ENCODE assay signal across 24 cellular contexts in genomic region chrX:100662791-100663190, GRCh38. TPM values are rescaled to one million over a fixed set of nuclear protein-coding genes. Genes with fewer than 3 reads are reported as not detected.
A peak's percentile ranks its signal among the peaks of the same experiment; 100 is the strongest.
DNase-seq lines count a peak whose midpoint lies in the region; ATAC-seq and TF ChIP-seq lines count a peak whose summit lies in the region.
"Had no signal": no experiment of that assay in that cellular context is flagged by ENCODE, and none has a peak within 500 bp of the region (broad histone marks: within the 10 kb centered on the region; RNA-seq: fewer than 3 reads in every experiment).

No MANE protein-coding gene starts in this region.

- H3K14ac ChIP-seq in IMR-90 (replicated peaks; ENCODE audit: low read depth, low read length), result no peak overlapping the region

- H3K27ac ChIP-seq in IMR-90 (ENCODE audit: insufficient read depth, low read length) (no peak overlapping the region), left ventricle myocardium inferior (replicated peaks) (no peak overlapping the region)
- H3K27ac ChIP-seq: GM23248, Peyer's patch, SK-N-MC had no signal

- no CpG with 5 or more reads among the region's 4 CpGs for WGBS in IMR-90 (ENCODE audit: extremely low coverage in 2 of 2, insufficient read length in 1 of 2), 2 experiments

- no peak overlapping the region for H2AK9ac ChIP-seq in IMR-90 (replicated peaks; ENCODE audit: low read depth, low read length, poor library complexity)

- H2BK20ac ChIP-seq in IMR-90 (ENCODE audit: low read depth, low read length), result no peak overlapping the region

- H3K4me2 ChIP-seq in IMR-90 (ENCODE audit: low read depth, low read length), result no peak overlapping the region

- H3K9ac ChIP-seq in IMR-90 (ENCODE audit: low read depth, low read length), result no peak overlapping the region
- H3K9ac ChIP-seq: GM23248 had no signal

- intact Hi-C loops in IMR-90 (cut with micrococcal nuclease), result no loop called here
- intact Hi-C loops in left ventricle myocardium inferior (cut with micrococcal nuclease), result no loop called here
- intact Hi-C loops in left ventricle myocardium superior (cut with micrococcal nuclease), result no loop called here

- H3K4me1 ChIP-seq in IMR-90 (ENCODE audit: control insufficient read depth, insufficient read depth, low read length) (peaks cover 4% of the 10 kb centered on the region), left ventricle myocardium inferior (no peaks in the 10 kb centered on the region)
- H3K4me1 ChIP-seq: HAP-1 had no signal

- H3K4me3 ChIP-seq in IMR-90 (ENCODE audit: insufficient read depth, low read depth, low read length) (no peak overlapping the region), cardiac fibroblast (replicated peaks in 1 of 2; ENCODE audit: low read depth in 2 of 2, low read length in 2 of 2) (no peak overlapping the region), fibroblast of pulmonary artery (replicated peaks; ENCODE audit: low read depth, low read length) (no peak overlapping the region), left ventricle myocardium inferior (no peak overlapping the region)
- H3K4me3 ChIP-seq: GM12878, GM23248, HAP-1, Peyer's patch, SK-N-MC had no signal

- no peak overlapping the region for H3K18ac ChIP-seq in IMR-90 (ENCODE audit: low read depth, low read length)

- BruUV-seq in IMR-90 (replicated peaks; lab: Mats Ljungman, UMichigan), result no TSS peak

- H4K8ac ChIP-seq in IMR-90 (ENCODE audit: low read depth in 2 of 2, low read length in 2 of 2), result no peak overlapping the region

- DNase-seq in EL (peak; percentile 15), IMR-90 (peak; percentile 46), cardiac fibroblast (ENCODE audit: low read depth in 2 of 2) (peak; percentile 78 to 85), fibroblast of pulmonary artery (ENCODE audit: low read depth) (peak; percentile 88), left ventricle myocardium inferior (no peak), NCI-H526 treated with DMSO at 0.1 percent for 48 hours (lab: John Stamatoyannopoulos, UW) (no peak), NCI-H345 treated with DMSO at 0.1 percent for 48 hours (lab: John Stamatoyannopoulos, UW; ENCODE audit: unreplicated experiment) (no peak), left ventricle myocardium superior (no peak)
- DNase-seq: CD4-positive, CD25-positive, alpha-beta regulatory T cell; COR-L47; DMS 273 treated with DMSO at 0.1 percent for 48 hours; GM23248; KBM-7; NCI-H1436; NCI-H1930; NCI-H2171; NCI-H446 treated with DMSO at 0.1 percent for 48 hours; NCI-H748 treated with DMSO at 0.1 percent for 48 hours; NK-92 treated with Interleukin-12 subunit alpha and Interleukin-12 subunit beta, amount 100 ng/mL, for 24 hours; Peyer's patch had no signal

- H2AFZ ChIP-seq in IMR-90 (replicated peaks; ENCODE audit: low read length, poor library complexity), result no peak overlapping the region
- H2AFZ ChIP-seq: GM23248 had no signal

- H3K56ac ChIP-seq in IMR-90 (ENCODE audit: extremely low read depth, insufficient read depth, low read length), result no peak overlapping the region

- H3K9me3 ChIP-seq in IMR-90 (ENCODE audit: control insufficient read depth, insufficient read depth, low read length), result no peaks in the 10 kb centered on the region
- no peaks in the 10 kb centered on the region for H3K9me3 ChIP-seq in left ventricle myocardium inferior (replicated peaks)
- H3K9me3 ChIP-seq: HAP-1, Peyer's patch had no signal

- no peaks in the 10 kb centered on the region for H3K79me1 ChIP-seq in IMR-90 (ENCODE audit: low read depth in 1 of 2, low read length in 2 of 2)

- CTCF ChIA-PET in IMR-90 (lab: Yijun Ruan, JAX), result interaction anchor here (0.6 to 1.6 kb wide), 4 partner anchors 8 to 106 kb away, joined by 3 to 5 read pairs (median 4); no protein-coding TSS in a partner anchor

- H2AK5ac ChIP-seq in IMR-90 (ENCODE audit: low read depth, low read length), result no peak overlapping the region

- no peaks in the 10 kb centered on the region for H4K20me1 ChIP-seq in IMR-90 (ENCODE audit: insufficient read depth, low read length)

- no peak overlapping the region for H2BK120ac ChIP-seq in IMR-90 (ENCODE audit: low read depth, low read length)

- peaks cover 3% of the 10 kb centered on the region; the same call in 1 of the 2 replicates for H3K9me1 ChIP-seq in IMR-90 (ENCODE audit: insufficient read depth, low read length)

- H3K36me3 ChIP-seq in IMR-90 (ENCODE audit: control insufficient read depth, insufficient read depth, low read length), result peaks cover 15% of the 10 kb centered on the region
- H3K36me3 ChIP-seq in left ventricle myocardium inferior, result no peaks in the 10 kb centered on the region
- H3K36me3 ChIP-seq: HAP-1, Peyer's patch had no signal

- ATAC-seq in IMR-90 (ENCODE audit: low read depth) (no peak), left ventricle myocardium superior (no peak)
- ATAC-seq: GM12878, Right ventricle myocardium inferior had no signal

- POLR2A ChIA-PET in IMR-90 (lab: Charles Lee; ENCODE audit: unreplicated experiment), result no interaction called here

- H2BK15ac ChIP-seq in IMR-90 (ENCODE audit: low read depth, low read length), result no peak overlapping the region

- no peak overlapping the region for H3K23ac ChIP-seq in IMR-90 (ENCODE audit: low read depth, low read length)

- TF ChIP-seq RAD21 in IMR-90 (IDR thresholded peaks at IDR 0.05; ENCODE audit: low read length), result no peak

- H4K5ac ChIP-seq in IMR-90 (ENCODE audit: low read depth, low read length), result no peak overlapping the region

- dilution Hi-C loops in IMR-90 (cut with HindIII; ENCODE audit: low sequenced_read_pairs, unreplicated experiment), result no loop called here

- TF ChIP-seq POLR2A in IMR-90 (IDR thresholded peaks at IDR 0.05; ENCODE audit: low read depth, low read length), result no peak

- H4K91ac ChIP-seq in IMR-90 (ENCODE audit: insufficient read depth, low read depth, low read length), result no peak overlapping the region

- no peaks in the 10 kb centered on the region; the same call in 1 of the 2 replicates for H3K27me3 ChIP-seq in IMR-90 (ENCODE audit: control insufficient read depth, insufficient read depth, low read length)
- H3K27me3 ChIP-seq in left ventricle myocardium inferior (ENCODE audit: low read depth), result no peaks in the 10 kb centered on the region
- H3K27me3 ChIP-seq: Peyer's patch had no signal

- no peak overlapping the region for H2BK5ac ChIP-seq in IMR-90 (ENCODE audit: low read depth, low read length, poor library complexity, severe bottlenecking)

- TF ChIP-seq CTCF in IMR-90 (conservative IDR thresholded peaks at IDR 0.05; ENCODE audit: low read depth, low read length) (no peak), cardiac fibroblast (IDR thresholded peaks at IDR 0.05; ENCODE audit: low read depth, low read length) (no peak), fibroblast of pulmonary artery (IDR thresholded peaks at IDR 0.05; ENCODE audit: low read length, missing control alignments) (no peak), left ventricle myocardium inferior (IDR thresholded peaks at IDR 0.05; ENCODE audit: borderline replicate concordance) (no peak)

- in situ Hi-C loops in IMR-90 (cut with MboI; ENCODE audit: low sequenced_read_pairs), result no loop called here

- H3K4ac ChIP-seq in IMR-90 (ENCODE audit: low read depth, low read length), result no peak overlapping the region

TF ChIP-seq in IMR-90, 13 proteins besides CTCF, POLR2A, EP300 and RAD21:
- no peak for TF ChIP-seq MAFK (IDR thresholded peaks at IDR 0.05; ENCODE audit: low read depth, low read length)

RNA-seq across cellular contexts. Expression of gene SRPX2, which starts 18.8 kb away (rescaled TPM):
- total RNA-seq in IMR-90 (2012; rRNA removed), result 14.4 and 20.6 TPM in 2 replicates
- polyA plus RNA-seq in IMR-90 (2012; rRNA removed), result 43.1 and 45.0 TPM in 2 replicates
- polyA plus RNA-seq in IMR-90 (2012; cell fraction: cytosol; rRNA removed), result 43.5 and 50.6 TPM in 2 replicates
- 70.2 and 72.3 TPM in 2 replicates for polyA plus RNA-seq in IMR-90 (2012; cell fraction: nucleus; rRNA removed; ENCODE audit: low replicate concordance)
- 7.5 TPM for total RNA-seq in left ventricle myocardium inferior
- 9.5 TPM for total RNA-seq in left ventricle myocardium superior
- total RNA-seq: CD4-positive, CD25-positive, alpha-beta regulatory T cell; GM12878 had no signal
- polyA plus RNA-seq: CD4-positive, CD25-positive, alpha-beta regulatory T cell; GM12878 had no signal

RNA-seq across cellular contexts. Expression of gene TSPAN6, which starts 26.2 kb away (rescaled TPM):
- total RNA-seq in IMR-90 (2012; rRNA removed), result 20.1 and 36.1 TPM in 2 replicates
- polyA plus RNA-seq in IMR-90 (2012; rRNA removed), result 12.7 and 16.1 TPM in 2 replicates
- polyA plus RNA-seq in IMR-90 (2012; cell fraction: cytosol; rRNA removed), result 4.9 and 5.0 TPM in 2 replicates
- polyA plus RNA-seq in IMR-90 (2012; cell fraction: nucleus; rRNA removed; ENCODE audit: low replicate concordance), result 1.2 and 5.6 TPM in 2 replicates
- 4.6 TPM for total RNA-seq in left ventricle myocardium inferior
- total RNA-seq in left ventricle myocardium superior, result 4.8 TPM

Comparison
In these comparisons a context has a peak if more than half of its experiments do, and no peak if none do; other contexts are left out.
1. DNase-seq: peak in EL (single experiment), IMR-90 (single experiment), cardiac fibroblast (2 of 2) and fibroblast of pulmonary artery (single experiment); none in left ventricle myocardium inferior (single experiment), NCI-H526 treated with DMSO at 0.1 percent for 48 hours (single experiment), NCI-H345 treated with DMSO at 0.1 percent for 48 hours (single experiment) and left ventricle myocardium superior (single experiment).